ENCODE assay signal across 5 cellular contexts in the genomic region with DNA sequence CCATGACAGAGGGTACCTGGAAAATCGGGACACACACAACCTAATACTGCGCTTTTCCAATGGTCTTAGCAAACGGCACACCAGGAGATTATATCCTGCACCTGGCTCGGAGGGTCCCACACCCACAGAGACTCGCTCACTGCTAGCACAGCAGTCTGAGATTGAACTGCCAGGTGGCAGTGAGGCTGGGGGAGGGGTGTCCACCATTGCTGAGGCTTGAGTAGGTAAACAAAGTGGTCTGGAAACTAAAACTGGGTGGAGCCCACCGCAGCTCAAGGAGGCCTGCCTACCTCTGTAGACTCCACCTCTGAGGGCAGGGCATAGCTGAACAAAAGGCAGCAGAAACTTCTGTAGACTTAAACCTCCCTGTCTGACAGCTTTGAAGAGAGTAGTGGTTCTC. TPM values are rescaled to one million over a fixed set of nuclear protein-coding genes. Genes with fewer than 3 reads are reported as not detected.
"Had no signal": no experiment of that assay in that cellular context is flagged by ENCODE, and none has a peak within 500 bp of the region (broad histone marks: within the 10 kb centered on the region; RNA-seq: fewer than 3 reads in every experiment).

No MANE protein-coding gene starts in this region.

RNA-seq across cellular contexts. Expression of a gene that starts 16.7 kb away (rescaled TPM):
- total RNA-seq: GM23248, GM23338, H1, H7, H9 had no signal
